Comparison of ENCODE assay signal across 18 cellular contexts in genomic region chr14:104981699-104982541, GRCh38. TPM values are rescaled to one million over a fixed set of nuclear protein-coding genes. Genes with fewer than 3 reads are reported as not detected.
DNase-seq lines count a peak whose midpoint lies in the region; ATAC-seq and TF ChIP-seq lines count a peak whose summit lies in the region.
"Had no signal": no experiment of that assay in that cellular context is flagged by ENCODE, and none has a peak within 500 bp of the region (broad histone marks: within the 10 kb centered on the region; RNA-seq: fewer than 3 reads in every experiment).

No MANE protein-coding gene starts in this region.

- TF ChIP-seq POLR2A in erythroblast (IDR thresholded peaks at IDR 0.05; ENCODE audit: low read length), result no peak

- ATAC-seq in WTC11, result no peak
- ATAC-seq in activated T-cell treated with anti-CD3 and anti-CD28 coated beads, Interleukin-2, amount 50 U/mL, for 72 hours (replicated peaks in 1 of 2), result no peak
- ATAC-seq: activated CD4-positive, CD25-positive, alpha-beta regulatory T cell treated with anti-CD3 and anti-CD28 coated beads, Interleukin-2, amount 50 U/mL, for 24 hours; HepG2; sciatic nerve had no signal

- POLR2A ChIA-PET in WTC11 (lab: Charles Lee), result no interaction called here

- H3K27ac Mint-ChIP-seq in WTC11 (no peak overlapping the region), nephron (peak overlapping the region in 1 of 3 experiments; percentile 33)
- H3K27ac Mint-ChIP-seq in activated T-cell treated with anti-CD3 and anti-CD28 coated beads, Interleukin-2, amount 50 U/mL, for 72 hours, result no peak overlapping the region

- H3K9me3 Mint-ChIP-seq in WTC11, result no peaks in the 10 kb centered on the region
- no peaks in the 10 kb centered on the region for H3K9me3 Mint-ChIP-seq in nephron
- H3K9me3 Mint-ChIP-seq in activated T-cell treated with anti-CD3 and anti-CD28 coated beads, Interleukin-2, amount 50 U/mL, for 72 hours, result no peaks in the 10 kb centered on the region

- no peaks in the 10 kb centered on the region for H3K36me3 Mint-ChIP-seq in WTC11
- H3K36me3 Mint-ChIP-seq in nephron (ENCODE audit: low read depth), result no peaks in the 10 kb centered on the region
- no peaks in the 10 kb centered on the region for H3K36me3 Mint-ChIP-seq in activated T-cell treated with anti-CD3 and anti-CD28 coated beads, Interleukin-2, amount 50 U/mL, for 72 hours (ENCODE audit: insufficient read depth in 2 of 2)

- H3K27me3 Mint-ChIP-seq in WTC11 (ENCODE audit: low read depth) (peaks cover 38% of the 10 kb centered on the region), nephron (ENCODE audit: low read depth) (peaks cover 16% of the 10 kb centered on the region)
- H3K27me3 Mint-ChIP-seq in activated T-cell treated with anti-CD3 and anti-CD28 coated beads, Interleukin-2, amount 50 U/mL, for 72 hours (ENCODE audit: low read depth), result peaks cover 16% of the 10 kb centered on the region

- H3K4me1 Mint-ChIP-seq in WTC11 (peaks cover 9% of the 10 kb centered on the region; the same call in 1 of the 2 replicates), nephron (peaks cover 27% of the 10 kb centered on the region)
- H3K4me1 Mint-ChIP-seq in activated T-cell treated with anti-CD3 and anti-CD28 coated beads, Interleukin-2, amount 50 U/mL, for 72 hours (ENCODE audit: low read depth), result peaks cover 11% of the 10 kb centered on the region

- TF ChIP-seq CTCF in WTC11 (IDR thresholded peaks at IDR 0.05) (no peak), nephron (IDR thresholded peaks at IDR 0.05; ENCODE audit: unreplicated experiment in 3 of 3) (no peak)

- CTCF ChIA-PET in WTC11 (lab: Charles Lee), result interaction anchor here (1.3 kb wide), 1 partner anchor 12 kb away, joined by 3 read pairs; no protein-coding TSS in a partner anchor

- peak; percentile 20 for DNase-seq in A172 (ENCODE audit: low spot score)
- DNase-seq in COLO668 (lab: John Stamatoyannopoulos, UW; ENCODE audit: unreplicated experiment), result peak; percentile 22
- peak; percentile 9 for DNase-seq in WTC11 (ENCODE audit: low spot score)
- DNase-seq in activated T-cell treated with anti-CD3 and anti-CD28 coated beads, Interleukin-2, amount 50 U/mL, for 72 hours, result no peak
- no peak for DNase-seq in erythroblast (lab: John Stamatoyannopoulos, UW)
- no peak for DNase-seq in SIG-M5 treated with dmso at 0.1 percent for 504 hours (lab: John Stamatoyannopoulos, UW; ENCODE audit: unreplicated experiment)
- DNase-seq in hippocampal formation (lab: John Stamatoyannopoulos, UW), result no peak
- DNase-seq: activated effector memory CD4-positive, alpha-beta T cell treated with Interleukin-2 at 50 U/mL for 16 hours; MG63; midbrain; NCI-H510A; T-helper 9 cell had no signal

- H3K4me3 Mint-ChIP-seq in WTC11, result no peak overlapping the region
- H3K4me3 Mint-ChIP-seq in nephron, result peak overlapping the region in 2 of 3 experiments; percentile 24 to 26
- no peak overlapping the region for H3K4me3 Mint-ChIP-seq in activated T-cell treated with anti-CD3 and anti-CD28 coated beads, Interleukin-2, amount 50 U/mL, for 72 hours

TF ChIP-seq in WTC11, 78 proteins besides CTCF, POLR2A, EP300 and RAD21:
- TF ChIP-seq ZNF232 (CRISPR knock-in tag; IDR thresholded peaks at IDR 0.05) (no peak), ZNF423 (CRISPR knock-in tag; IDR thresholded peaks at IDR 0.05) (no peak), PRDM15 (CRISPR knock-in tag; IDR thresholded peaks at IDR 0.05) (no peak), ZNF416 (CRISPR knock-in tag; IDR thresholded peaks at IDR 0.05) (no peak), E2F5 (CRISPR knock-in tag; IDR thresholded peaks at IDR 0.05) (no peak), E2F4 (CRISPR knock-in tag; IDR thresholded peaks at IDR 0.05; ENCODE audit: borderline replicate concordance, low read depth) (no peak), SOX15 (CRISPR knock-in tag; IDR thresholded peaks at IDR 0.05) (no peak), MAX (CRISPR knock-in tag; IDR thresholded peaks at IDR 0.05) (no peak), TCF7 (CRISPR knock-in tag; IDR thresholded peaks at IDR 0.05; ENCODE audit: low read depth) (no peak)

RNA-seq across cellular contexts. Expression of gene CLBA1, which starts 3.7 kb away (rescaled TPM):
- total RNA-seq in A172 (2014; rRNA removed; shearing (Covaris generic)), result 9.9 and 11.1 TPM in 2 replicates
- 2.6 to 3.8 TPM (median 2.8 TPM) in 3 replicates for total RNA-seq in WTC11 (2021)
- under 1 TPM; 0.79 to 0.93 TPM for total RNA-seq in activated T-cell treated with anti-CD3 and anti-CD28 coated beads, Interleukin-2, amount 50 U/mL, for 72 hours

RNA-seq across cellular contexts. Expression of gene AHNAK2, which starts 3.7 kb away (rescaled TPM):
- 162 and 191 TPM in 2 replicates for total RNA-seq in A172 (2014; rRNA removed; shearing (Covaris generic))
- 3.3 to 3.5 TPM (median 3.4 TPM) in 3 replicates for total RNA-seq in WTC11 (2021)
- total RNA-seq in activated T-cell treated with anti-CD3 and anti-CD28 coated beads, Interleukin-2, amount 50 U/mL, for 72 hours, result under 1 TPM in 1 of 2 donors, not detected in 1; 0.05 TPM

RNA-seq across cellular contexts. Expression of gene CDCA4, which starts 39.0 kb away (rescaled TPM):
- total RNA-seq in A172 (2014; rRNA removed; shearing (Covaris generic)), result 37.2 and 40.4 TPM in 2 replicates
- total RNA-seq in WTC11 (2021), result 55.9 to 63.3 TPM (median 58.3 TPM) in 3 replicates
- total RNA-seq in activated T-cell treated with anti-CD3 and anti-CD28 coated beads, Interleukin-2, amount 50 U/mL, for 72 hours, result 10 to 100 TPM; 56.8 to 57.5 TPM

RNA-seq across cellular contexts. Expression of gene PLD4, which starts 57.2 kb away (rescaled TPM):
- total RNA-seq in A172 (2014; rRNA removed; shearing (Covaris generic)), result not detected in 2 replicates
- total RNA-seq in WTC11 (2021), result 0.07 to 0.21 TPM (median 0.11 TPM) in 3 replicates
- total RNA-seq in activated T-cell treated with anti-CD3 and anti-CD28 coated beads, Interleukin-2, amount 50 U/mL, for 72 hours, result under 1 TPM in 1 of 2 donors, not detected in 1; 0.30 TPM
- total RNA-seq: activated CD8-positive, alpha-beta memory T cell treated with anti-CD3 and anti-CD28 coated beads for 36 hours; HepG2; SJSA1 had no signal

Comparison
In these comparisons a context has a peak if more than half of its experiments do, and no peak if none do; other contexts are left out.
1. DNase-seq: peak in A172 (single experiment), COLO668 (single experiment) and WTC11 (single experiment); none in activated T-cell treated with anti-CD3 and anti-CD28 coated beads, Interleukin-2, amount 50 U/mL, for 72 hours (0 of 2), erythroblast (0 of 2), SIG-M5 treated with dmso at 0.1 percent for 504 hours (single experiment) and hippocampal formation (0 of 2).
2. H3K4me3 Mint-ChIP-seq: peak in nephron (2 of 3); none in WTC11 (single experiment) and activated T-cell treated with anti-CD3 and anti-CD28 coated beads, Interleukin-2, amount 50 U/mL, for 72 hours (0 of 2).
3. RNA of gene AHNAK2, which starts 3.7 kb away (total RNA-seq): 162 to 191 TPM in A172; 3.3 to 3.5 TPM in WTC11 and 0.05 TPM in activated T-cell treated with anti-CD3 and anti-CD28 coated beads, Interleukin-2, amount 50 U/mL, for 72 hours; every median in the first group is over 10 times any median in the second.